ENCODE assay signal across 26 cellular contexts in genomic region chr11:127191689-127192088, GRCh38.
"Had no signal": no experiment of that assay in that cellular context is flagged by ENCODE, and none has a peak within 500 bp of the region (broad histone marks: within the 10 kb centered on the region; RNA-seq: fewer than 3 reads in every experiment).

No MANE protein-coding gene starts in this region.

- H3K27ac ChIP-seq: ascending aorta, colonic mucosa, epithelial cell of prostate, ovary, psoas muscle, skin epidermis, suprapubic skin, transverse colon, uterus had no signal

- H3K4me1 ChIP-seq: ascending aorta, colonic mucosa, psoas muscle, suprapubic skin, transverse colon, uterus had no signal

- H3K27ac Mint-ChIP-seq: endodermal cell; naive thymus-derived CD4-positive, alpha-beta T cell; stimulated activated naive CD8-positive, alpha-beta T cell treated with anti-CD3 and anti-CD28 coated beads, Interleukin-15, amount 100 ng/mL, for 72 hours had no signal

- H3K27me3 Mint-ChIP-seq: central memory CD8-positive, alpha-beta T cell; stimulated activated naive CD8-positive, alpha-beta T cell treated with anti-CD3 and anti-CD28 coated beads, Interleukin-15, amount 100 ng/mL, for 72 hours had no signal

- H3K36me3 ChIP-seq: ascending aorta, colonic mucosa, ovary, suprapubic skin, transverse colon, uterus had no signal

- DNase-seq: activated CD4-positive, alpha-beta T cell treated with anti-CD3 and anti-CD28 coated beads, Interleukin-2, amount 50 U/mL, for 1 hour; activated CD8-positive, alpha-beta memory T cell treated with anti-CD3 and anti-CD28 coated beads for 24 hours; activated CD8-positive, alpha-beta memory T cell treated with anti-CD3 and anti-CD28 coated beads, Interleukin-2, amount 50 U/mL, for 48 hours; activated effector memory CD4-positive, alpha-beta T cell treated with anti-CD3 and anti-CD28 coated beads, Interleukin-2, amount 50 U/mL, for 16 hours; activated naive CD4-positive, alpha-beta T cell treated with anti-CD3 and anti-CD28 coated beads, Interleukin-2, amount 50 U/mL, for 16 hours; activated T-cell treated with anti-CD3 and anti-CD28 coated beads, Interleukin-2, amount 50 U/mL, for 48 hours; colonic mucosa; endodermal cell; foreskin fibroblast; hippocampal formation; left cardiac atrium; mesenchymal stem cell; naive thymus-derived CD4-positive, alpha-beta T cell; ovary; psoas muscle; right cardiac atrium; stimulated activated naive CD8-positive, alpha-beta T cell treated with anti-CD3 and anti-CD28 coated beads, Interleukin-15, amount 100 ng/mL, for 72 hours; transverse colon; uterus had no signal

- H3K4me3 ChIP-seq: ascending aorta, colonic mucosa, ovary, psoas muscle, skin epidermis, suprapubic skin, transverse colon, uterus had no signal

- H3K27me3 ChIP-seq: ascending aorta, colonic mucosa, ovary, suprapubic skin, transverse colon, uterus had no signal

- FAIRE-seq: islet of Langerhans had no signal

- H3K9me3 ChIP-seq: ascending aorta, colonic mucosa, ovary, psoas muscle, suprapubic skin, transverse colon, uterus had no signal

- H3K4me3 Mint-ChIP-seq: central memory CD8-positive, alpha-beta T cell; endodermal cell; naive thymus-derived CD4-positive, alpha-beta T cell; stimulated activated naive CD8-positive, alpha-beta T cell treated with anti-CD3 and anti-CD28 coated beads, Interleukin-15, amount 100 ng/mL, for 72 hours had no signal

- H3K9me3 Mint-ChIP-seq: endodermal cell had no signal

- ATAC-seq: activated CD4-positive, CD25-positive, alpha-beta regulatory T cell treated with anti-CD3 and anti-CD28 coated beads, Interleukin-2, amount 50 U/mL, for 24 hours; left cardiac atrium; naive thymus-derived CD4-positive, alpha-beta T cell; psoas muscle; right cardiac atrium; stimulated activated naive CD8-positive, alpha-beta T cell treated with anti-CD3 and anti-CD28 coated beads, Interleukin-15, amount 100 ng/mL, for 72 hours had no signal

- H3K4me1 Mint-ChIP-seq: central memory CD8-positive, alpha-beta T cell; naive thymus-derived CD4-positive, alpha-beta T cell; stimulated activated naive CD8-positive, alpha-beta T cell treated with anti-CD3 and anti-CD28 coated beads, Interleukin-15, amount 100 ng/mL, for 72 hours had no signal
